1 cellular context compared by ENCODE assay signal in genomic region chr10:97426776-97427570, GRCh38.
TF ChIP-seq lines count a peak whose summit lies in the region.

No MANE protein-coding gene starts in this region.

TF ChIP-seq in GM23338, 12 proteins besides CTCF, POLR2A, EP300 and RAD21 (continued from another document):
- TF ChIP-seq ZNF462 (CRISPR knock-in tag; IDR thresholded peaks at IDR 0.05) (no peak), REST (IDR thresholded peaks at IDR 0.05; ENCODE audit: unreplicated experiment) (no peak)
